18 cellular contexts compared by ENCODE assay signal in the genomic region with DNA sequence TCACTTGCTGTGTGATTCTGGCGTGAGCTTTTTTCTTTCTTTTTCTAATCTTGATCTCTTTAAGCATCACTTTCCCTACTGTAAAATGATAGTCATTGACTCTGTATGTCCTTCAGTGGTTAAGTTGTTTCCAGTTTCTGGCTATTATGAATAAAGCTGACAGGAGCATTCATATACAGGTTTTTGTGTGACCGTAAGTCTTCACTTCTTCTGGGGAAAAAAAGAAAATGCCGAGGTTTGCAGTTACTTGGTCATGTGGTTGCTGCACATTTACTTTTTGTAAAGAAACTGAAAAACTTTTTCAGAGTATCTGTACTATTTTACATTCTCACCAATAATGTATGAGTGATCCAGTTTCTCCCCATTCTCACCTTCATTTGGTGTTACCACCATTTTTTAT.
DNase-seq lines count a peak whose midpoint lies in the region; TF ChIP-seq lines count a peak whose summit lies in the region.
"Had no signal": no experiment of that assay in that cellular context is flagged by ENCODE, and none has a peak within 500 bp of the region (broad histone marks: within the 10 kb centered on the region; RNA-seq: fewer than 3 reads in every experiment).

No MANE protein-coding gene starts in this region.

- 97% methylated on average over 3 of the region's 3 CpGs for WGBS in mammary epithelial cell (ENCODE audit: low coverage, missing lambda C conversion rate)
- 90% methylated on average over 1 of the region's 3 CpGs for WGBS in mesenchymal stem cell

- dilution Hi-C loops in mammary epithelial cell (cut with HindIII; ENCODE audit: low sequenced_read_pairs) = no loop called here

- H3K23ac ChIP-seq in mesenchymal stem cell (ENCODE audit: low read length in 2 of 2) = no peak overlapping the region

- no peak overlapping the region for H3K4me3 Mint-ChIP-seq in MCF 10A (ENCODE audit: unreplicated experiment)
- H3K4me3 Mint-ChIP-seq: B cell; CD4-positive, alpha-beta T cell; CD8-positive, alpha-beta T cell had no signal

- H3K4me2 ChIP-seq in mammary epithelial cell (ENCODE audit: insufficient read depth, low read depth, low read length) (no peak overlapping the region), MM.1S (ENCODE audit: low read depth, low read length) (peak overlapping the region; percentile 41), OCI-LY1 (ENCODE audit: low read length) (peak overlapping the region; percentile 55), mesenchymal stem cell (ENCODE audit: low read length, poor library complexity, severe bottlenecking) (no peak overlapping the region)
- H3K4me2 ChIP-seq: BLaER1 treated with 17β-estradiol and CSF1 and Interleukin-3, amounts not matched to agents 10 nM and 100 nM had no signal

- H3K36me3 Mint-ChIP-seq in MCF 10A (ENCODE audit: insufficient read depth, unreplicated experiment) = no peaks in the 10 kb centered on the region
- H3K36me3 Mint-ChIP-seq: CD8-positive, alpha-beta T cell had no signal

- H3F3A ChIP-seq in MM.1S (ENCODE audit: insufficient read depth, low read length) (peaks cover 14% of the 10 kb centered on the region; the same call in 1 of the 2 replicates), OCI-LY1 (ENCODE audit: insufficient read depth, low read length) (no peaks in the 10 kb centered on the region)

- H3K27ac ChIP-seq in mammary epithelial cell (ENCODE audit: insufficient read depth, low read depth, low read length) (no peak overlapping the region), MM.1S (ENCODE audit: low read length) (peak overlapping the region; percentile 29; the same call in 1 of the 2 replicates), OCI-LY1 (ENCODE audit: low read depth, low read length, poor library complexity, severe bottlenecking) (no peak overlapping the region), mesenchymal stem cell (ENCODE audit: low read length, poor library complexity, severe bottlenecking) (no peak overlapping the region)
- H3K27ac ChIP-seq: 22Rv1; BLaER1 treated with 17β-estradiol and CSF1 and Interleukin-3, amounts not matched to agents 10 nM and 100 nM; C4-2B had no signal

- H4K20me1 ChIP-seq in mammary epithelial cell (ENCODE audit: insufficient read depth, low read length) = no peaks in the 10 kb centered on the region
- H4K20me1 ChIP-seq in MM.1S (ENCODE audit: insufficient read depth, low read length) = no peaks in the 10 kb centered on the region
- no peaks in the 10 kb centered on the region for H4K20me1 ChIP-seq in OCI-LY1 (ENCODE audit: insufficient read depth, low read length)
- H4K20me1 ChIP-seq: BLaER1 treated with 17β-estradiol and CSF1 and Interleukin-3, amounts not matched to agents 10 nM and 100 nM had no signal

- intact Hi-C loops in mammary epithelial cell (cut with micrococcal nuclease) (no loop called here), MCF 10A (cut with micrococcal nuclease) (no loop called here)

- H3K36me3 ChIP-seq in mammary epithelial cell (ENCODE audit: insufficient read depth, low read length) (no peaks in the 10 kb centered on the region), MM.1S (replicated peaks; ENCODE audit: insufficient read depth, low read length) (no peaks in the 10 kb centered on the region), OCI-LY1 (ENCODE audit: insufficient read depth, low read length) (no peaks in the 10 kb centered on the region), mesenchymal stem cell (ENCODE audit: control insufficient read depth in 1 of 2, insufficient read depth in 2 of 2, low read depth in 1 of 2, low read length in 2 of 2) (no peaks in the 10 kb centered on the region)
- H3K36me3 ChIP-seq: BLaER1 treated with 17β-estradiol and CSF1 and Interleukin-3, amounts not matched to agents 10 nM and 100 nM had no signal

- CTCF ChIA-PET in mammary epithelial cell (lab: Charles Lee; ENCODE audit: low non-redundant PET) (no interaction called here), MCF 10A (lab: Yijun Ruan, JAX) (interaction anchor here (0.9 kb wide), 1 partner anchor 44 kb away, joined by 3 read pairs; no protein-coding TSS in a partner anchor), HEK293T (lab: Yijun Ruan, JAX) (interaction anchor here (0.6 kb wide), 1 partner anchor 462 kb away, joined by 5 read pairs; no protein-coding TSS in a partner anchor)

- H2AFZ ChIP-seq in mammary epithelial cell (ENCODE audit: low read depth, low read length) = peak overlapping the region; percentile 11
- 0 out of 2 replicates have a peak overlapping the region, but pooled peaks have one; percentile 0 for H2AFZ ChIP-seq in MM.1S (ENCODE audit: low read length)
- H2AFZ ChIP-seq in OCI-LY1 (ENCODE audit: low read length) = peak overlapping the region; percentile 98
- no peak overlapping the region for H2AFZ ChIP-seq in mesenchymal stem cell (ENCODE audit: low read depth, low read length)

- H3K9ac ChIP-seq in mammary epithelial cell (ENCODE audit: insufficient read depth, low read length) (no peak overlapping the region), MM.1S (ENCODE audit: low read length) (no peak overlapping the region; the same call in 1 of the 2 replicates), OCI-LY1 (ENCODE audit: low read length) (no peak overlapping the region), mesenchymal stem cell (ENCODE audit: low read length) (no peak overlapping the region)
- H3K9ac ChIP-seq: BLaER1 treated with 17β-estradiol and CSF1 and Interleukin-3, amounts not matched to agents 10 nM and 100 nM had no signal

- H3K4me1 Mint-ChIP-seq in MCF 10A (ENCODE audit: insufficient read depth, unreplicated experiment) = no peaks in the 10 kb centered on the region
- H3K4me1 Mint-ChIP-seq: B cell had no signal

- H4K91ac ChIP-seq in mesenchymal stem cell (ENCODE audit: low read length) = no peak overlapping the region

- in situ Hi-C loops in mammary epithelial cell (cut with MboI; ENCODE audit: low sequenced_read_pairs in 2 of 2) (no loop called here), ACHN (cut with HindIII; ENCODE audit: low pct_ligation_motif_present, low pct_unique_long_range_greater_than_20kb, low sequenced_read_pairs) (no loop called here)

- H3K9me2 ChIP-seq in MM.1S (replicated peaks; ENCODE audit: insufficient read depth, low read length) (no peaks in the 10 kb centered on the region), OCI-LY1 (ENCODE audit: low read depth, low read length) (no peaks in the 10 kb centered on the region)

- H3K4me3 ChIP-seq in mammary epithelial cell (replicated peaks in 1 of 3; ENCODE audit: insufficient read depth in 1 of 3, low read depth in 2 of 3, low read length in 3 of 3) (no peak overlapping the region), MM.1S (ENCODE audit: low read length) (peak overlapping the region; percentile 30), OCI-LY1 (ENCODE audit: low read depth, low read length, poor library complexity, severe bottlenecking) (no peak overlapping the region), mesenchymal stem cell (ENCODE audit: insufficient read depth in 1 of 2, low read depth in 1 of 2, low read length in 2 of 2) (no peak overlapping the region)
- H3K4me3 ChIP-seq: BLaER1 treated with 17β-estradiol and CSF1 and Interleukin-3, amounts not matched to agents 10 nM and 100 nM had no signal

- H3K4me1 ChIP-seq in mammary epithelial cell (ENCODE audit: insufficient read depth, low read length) = no peaks in the 10 kb centered on the region
- H3K4me1 ChIP-seq in MM.1S (ENCODE audit: low read length) = peaks cover 7% of the 10 kb centered on the region; the same call in 1 of the 2 replicates
- peaks cover 28% of the 10 kb centered on the region for H3K4me1 ChIP-seq in OCI-LY1 (ENCODE audit: insufficient read depth, low read length, severe bottlenecking)
- no peaks in the 10 kb centered on the region for H3K4me1 ChIP-seq in mesenchymal stem cell (ENCODE audit: control insufficient read depth, insufficient read depth, low read depth, low read length)
- H3K4me1 ChIP-seq: Caco-2 had no signal

- H3K14ac ChIP-seq in mesenchymal stem cell (ENCODE audit: low read length in 2 of 2) = no peak overlapping the region

- H4K8ac ChIP-seq in mesenchymal stem cell (ENCODE audit: low read length) = no peak overlapping the region

- BruUV-seq in mammary epithelial cell (replicated peaks; lab: Mats Ljungman, UMichigan) = no TSS peak
- no TSS peak for BruUV-seq in MCF 10A (replicated peaks; lab: Mats Ljungman, UMichigan)

- no peak overlapping the region for H3K27ac Mint-ChIP-seq in MCF 10A (ENCODE audit: low read depth, unreplicated experiment)
- H3K27ac Mint-ChIP-seq: B cell; CD4-positive, alpha-beta T cell; CD8-positive, alpha-beta T cell had no signal

- DNase-seq in mammary epithelial cell (no peak), MCF 10A (ENCODE audit: unreplicated experiment) (no peak), MM.1S (peak; percentile 84), HEK293T (ENCODE audit: extremely low spot score) (no peak), ACHN (no peak), mesenchymal stem cell (no peak)
- DNase-seq: AML-193; Caco-2; Calu3; CD4-positive, alpha-beta T cell; CD8-positive, alpha-beta T cell; DMS79 treated with DMSO at 0.1 percent for 48 hours; GF-D8 had no signal

- H3K27me3 Mint-ChIP-seq in MCF 10A (ENCODE audit: insufficient read depth, unreplicated experiment) = no peaks in the 10 kb centered on the region
- H3K27me3 Mint-ChIP-seq: B cell; CD4-positive, alpha-beta T cell had no signal

- H3K9me3 Mint-ChIP-seq in MCF 10A (ENCODE audit: unreplicated experiment) = no peaks in the 10 kb centered on the region
- H3K9me3 Mint-ChIP-seq: CD4-positive, alpha-beta T cell; CD8-positive, alpha-beta T cell had no signal

- H2BK120ac ChIP-seq in mesenchymal stem cell (ENCODE audit: low read depth, low read length) = no peak overlapping the region

- H3K4ac ChIP-seq in mesenchymal stem cell (ENCODE audit: low read depth in 1 of 2, low read length in 2 of 2) = no peak overlapping the region

- POLR2A ChIA-PET in MCF 10A (lab: Yijun Ruan, JAX) (interaction anchor here (0.9 kb wide), 1 partner anchor 32 kb away, joined by 3 read pairs; no protein-coding TSS in a partner anchor), HEK293T (lab: Yijun Ruan, JAX) (no interaction called here)

- H2BK12ac ChIP-seq in mesenchymal stem cell (ENCODE audit: low read length in 2 of 2) = no peak overlapping the region

- H3K79me2 ChIP-seq in mammary epithelial cell (ENCODE audit: insufficient read depth, low read length) (no peaks in the 10 kb centered on the region), MM.1S (ENCODE audit: low read length) (no peaks in the 10 kb centered on the region), OCI-LY1 (ENCODE audit: insufficient read depth, low read length) (no peaks in the 10 kb centered on the region)

- H2AK5ac ChIP-seq in mesenchymal stem cell (ENCODE audit: low read length, severe bottlenecking) = no peak overlapping the region

- no peak overlapping the region for H2BK15ac ChIP-seq in mesenchymal stem cell (ENCODE audit: low read depth, poor library complexity, severe bottlenecking)

- H3K27me3 ChIP-seq in mammary epithelial cell (ENCODE audit: insufficient read depth, low read length) (no peaks in the 10 kb centered on the region), MM.1S (replicated peaks; ENCODE audit: insufficient read depth, low read length) (no peaks in the 10 kb centered on the region; the same call in none of the 2 replicates), OCI-LY1 (ENCODE audit: insufficient read depth, low read length) (no peaks in the 10 kb centered on the region), mesenchymal stem cell (ENCODE audit: control insufficient read depth in 1 of 2, insufficient read depth in 1 of 2, low read length in 2 of 2) (no peaks in the 10 kb centered on the region)
- H3K27me3 ChIP-seq: BLaER1 treated with 17β-estradiol and CSF1 and Interleukin-3, amounts not matched to agents 10 nM and 100 nM had no signal

- H3K9me3 ChIP-seq in mammary epithelial cell (replicated peaks; ENCODE audit: insufficient read depth, low read length) (no peaks in the 10 kb centered on the region), MM.1S (replicated peaks; ENCODE audit: insufficient read depth, low read length) (no peaks in the 10 kb centered on the region), OCI-LY1 (ENCODE audit: low read length) (peaks cover 6% of the 10 kb centered on the region), mesenchymal stem cell (ENCODE audit: control insufficient read depth, low read length) (no peaks in the 10 kb centered on the region)
- H3K9me3 ChIP-seq: BLaER1 treated with 17β-estradiol and CSF1 and Interleukin-3, amounts not matched to agents 10 nM and 100 nM; Caco-2 had no signal

- no peaks in the 10 kb centered on the region for H3K79me1 ChIP-seq in mesenchymal stem cell (replicated peaks; ENCODE audit: low read length, poor library complexity, severe bottlenecking)

- no peak overlapping the region for H2BK5ac ChIP-seq in mesenchymal stem cell (ENCODE audit: low read depth, low read length, poor library complexity, severe bottlenecking)

- H3K18ac ChIP-seq in mesenchymal stem cell (ENCODE audit: low read depth in 1 of 2, low read length in 2 of 2) = no peak overlapping the region

- TF ChIP-seq CTCF in mammary epithelial cell (conservative IDR thresholded peaks at IDR 0.05 in 1 of 2, IDR thresholded peaks at IDR 0.05 in 1 of 2; ENCODE audit: extremely low read depth in 1 of 2, insufficient read depth in 1 of 2, low read depth in 1 of 2, low read length in 2 of 2) = no peak
- TF ChIP-seq CTCF in MCF 10A (IDR thresholded peaks at IDR 0.05; ENCODE audit: unreplicated experiment) = no peak
- no peak for TF ChIP-seq CTCF in MM.1S (IDR thresholded peaks at IDR 0.05; ENCODE audit: low read length)
- no peak for TF ChIP-seq CTCF in OCI-LY1 (IDR thresholded peaks at IDR 0.05; ENCODE audit: low read length)

Comparison
In these comparisons a context has a peak if more than half of its experiments do, and no peak if none do; other contexts are left out.
1. H3K4me2 ChIP-seq: peak in MM.1S (single experiment) and OCI-LY1 (single experiment); none in mammary epithelial cell (single experiment) and mesenchymal stem cell (single experiment).